In the genomic region with DNA sequence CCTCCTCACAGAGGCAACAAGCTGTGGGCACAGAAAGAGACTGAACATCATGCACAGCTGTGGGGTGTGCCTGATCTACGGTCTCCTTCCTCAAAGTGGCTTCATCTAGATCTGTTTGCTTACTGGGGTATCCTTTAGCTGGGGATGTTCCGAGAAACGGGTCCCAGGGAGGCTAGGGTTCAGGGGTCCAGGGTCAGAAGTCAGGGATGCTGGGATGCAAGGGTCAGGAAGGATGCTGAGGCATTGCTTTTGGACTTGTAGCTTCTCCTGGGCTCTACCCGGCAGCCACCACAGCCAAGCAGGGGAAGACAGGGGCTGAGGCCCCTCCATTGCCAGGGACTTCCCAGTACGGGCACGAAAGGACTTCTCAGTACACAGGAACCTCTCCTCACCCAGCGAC, we compare ENCODE assay signal across 37 cellular contexts. TPM values are rescaled to one million over a fixed set of nuclear protein-coding genes. Genes with fewer than 3 reads are reported as not detected.
"Had no signal": no experiment of that assay in that cellular context is flagged by ENCODE, and none has a peak within 500 bp of the region (broad histone marks: within the 10 kb centered on the region; RNA-seq: fewer than 3 reads in every experiment).

No MANE protein-coding gene starts in this region.

- H3K9me3 ChIP-seq: adrenal gland, breast epithelium, esophagus muscularis mucosa, gastrocnemius medialis had no signal

- H3K36me3 ChIP-seq: adrenal gland, breast epithelium, gastrocnemius medialis, WERI-Rb-1 had no signal

- H3K4me3 Mint-ChIP-seq: activated B cell treated with CpG ODN at 0.5 μM for 24 hours; activated CD8-positive, alpha-beta memory T cell treated with anti-CD3 and anti-CD28 coated beads, Interleukin-2, amount 10 ng/mL, durations not matched to agents 7 days and 5 days; activated CD8-positive, alpha-beta T cell treated with anti-CD3 and anti-CD28 coated beads, Interleukin-2, amount 10 ng/mL, durations not matched to agents 7 days and 5 days; activated naive CD4-positive, alpha-beta T cell treated with anti-CD3 and anti-CD28 coated beads for 36 hours; activated naive CD4-positive, alpha-beta T cell treated with anti-CD3 and anti-CD28 coated beads, Interleukin-2, amount 50 U/mL, for 24 hours; activated naive CD8-positive, alpha-beta T cell treated with anti-CD3 and anti-CD28 coated beads for 36 hours; activated naive CD8-positive, alpha-beta T cell treated with anti-CD3 and anti-CD28 coated beads, Interleukin-2, amount 50 U/mL, for 24 hours; activated T-helper 1 cell treated with anti-CD3 and anti-CD28 coated beads, Interleukin-12 subunit alpha, Interleukin-12 subunit beta, Interleukin-2, Interleukin-4 antibody, amounts not matched to agents 30 ng/mL and 10 ng/mL and 1 ng/mL, durations not matched to agents 14 hours and 24 hours and 36 hours; brain; effector memory CD8-positive, alpha-beta T cell; T-helper 17 cell; T-helper 2 cell treated with Interferon-gamma antibody and Interleukin-4, amounts not matched to agents 5 μg/mL and 100 μg/mL, for 36 hours had no signal

- H3K27ac ChIP-seq: adrenal gland, esophagus muscularis mucosa, foreskin keratinocyte, WERI-Rb-1 had no signal

- H3K4me1 Mint-ChIP-seq: activated B cell treated with CpG ODN at 0.5 μM for 24 hours; activated CD8-positive, alpha-beta memory T cell treated with anti-CD3 and anti-CD28 coated beads, Interleukin-2, amount 10 ng/mL, durations not matched to agents 7 days and 5 days; activated naive CD4-positive, alpha-beta T cell treated with anti-CD3 and anti-CD28 coated beads, Interleukin-2, amount 50 U/mL, for 24 hours; activated naive CD8-positive, alpha-beta T cell treated with anti-CD3 and anti-CD28 coated beads for 36 hours; activated naive CD8-positive, alpha-beta T cell treated with anti-CD3 and anti-CD28 coated beads, Interleukin-2, amount 50 U/mL, for 24 hours had no signal

- H3K4me3 ChIP-seq: adrenal gland, breast epithelium, esophagus muscularis mucosa, gastrocnemius medialis had no signal

- DNase-seq: activated B cell treated with CpG ODN at 0.5 μM for 24 hours; activated CD4-positive, alpha-beta T cell treated with anti-CD3 and anti-CD28 coated beads for 48 hours; activated CD4-positive, alpha-beta T cell treated with anti-CD3 and anti-CD28 coated beads, Interleukin-2, amount 50 U/mL, for 1 hour; activated CD4-positive, alpha-beta T cell treated with anti-CD3 and anti-CD28 coated beads, Interleukin-2, amount 50 U/mL, for 48 hours; activated CD8-positive, alpha-beta memory T cell treated with anti-CD3 and anti-CD28 coated beads, Interleukin-2, amount 10 ng/mL, durations not matched to agents 7 days and 5 days; activated CD8-positive, alpha-beta memory T cell treated with anti-CD3 and anti-CD28 coated beads, Interleukin-2, amount 50 U/mL, for 4 hours; activated CD8-positive, alpha-beta T cell treated with anti-CD3 and anti-CD28 coated beads, Interleukin-2, amount 10 ng/mL, durations not matched to agents 7 days and 5 days; activated effector memory CD4-positive, alpha-beta T cell treated with anti-CD3 and anti-CD28 coated beads, Interleukin-2, amount 50 U/mL, for 16 hours; activated naive CD4-positive, alpha-beta T cell treated with anti-CD3 and anti-CD28 coated beads for 36 hours; activated naive CD8-positive, alpha-beta T cell treated with anti-CD3 and anti-CD28 coated beads for 36 hours; activated naive CD8-positive, alpha-beta T cell treated with anti-CD3 and anti-CD28 coated beads, Interleukin-2, amount 50 U/mL, for 24 hours; activated T-cell treated with anti-CD3 and anti-CD28 coated beads, Interleukin-2, amount 50 U/mL, for 1 hour; activated T-cell treated with anti-CD3 and anti-CD28 coated beads, Interleukin-2, amount 50 U/mL, for 48 hours; adrenal gland; amygdala; cortex of kidney; dermis blood vessel endothelial cell; effector CD4-positive, alpha-beta T cell; effector memory CD8-positive, alpha-beta T cell; erythroblast; foreskin keratinocyte; gastrocnemius medialis; T-helper 1 cell; T-helper 17 cell; T1000; WERI-Rb-1 had no signal

- H3K27ac Mint-ChIP-seq: activated B cell treated with CpG ODN at 0.5 μM for 24 hours; activated CD8-positive, alpha-beta memory T cell treated with anti-CD3 and anti-CD28 coated beads, Interleukin-2, amount 10 ng/mL, durations not matched to agents 7 days and 5 days; activated CD8-positive, alpha-beta T cell treated with anti-CD3 and anti-CD28 coated beads, Interleukin-2, amount 10 ng/mL, durations not matched to agents 7 days and 5 days; activated naive CD4-positive, alpha-beta T cell treated with anti-CD3 and anti-CD28 coated beads for 36 hours; activated naive CD4-positive, alpha-beta T cell treated with anti-CD3 and anti-CD28 coated beads, Interleukin-2, amount 50 U/mL, for 24 hours; activated naive CD8-positive, alpha-beta T cell treated with anti-CD3 and anti-CD28 coated beads for 36 hours; activated naive CD8-positive, alpha-beta T cell treated with anti-CD3 and anti-CD28 coated beads, Interleukin-2, amount 50 U/mL, for 24 hours; activated T-helper 1 cell treated with anti-CD3 and anti-CD28 coated beads, Interleukin-12 subunit alpha, Interleukin-12 subunit beta, Interleukin-2, Interleukin-4 antibody, amounts not matched to agents 30 ng/mL and 10 ng/mL and 1 ng/mL, durations not matched to agents 14 hours and 24 hours and 36 hours; activated T-helper 2 cell treated with anti-CD3 and anti-CD28 coated beads, Interferon-gamma antibody, Interleukin-2, Interleukin-4, amounts not matched to agents 10 μg/mL and 5 μg/mL and 100 μg/mL, durations not matched to agents 14 hours and 24 hours and 36 hours; brain; effector memory CD8-positive, alpha-beta T cell; T-helper 17 cell; T-helper 2 cell treated with Interferon-gamma antibody and Interleukin-4, amounts not matched to agents 5 μg/mL and 100 μg/mL, for 36 hours had no signal

- H3K27me3 ChIP-seq: breast epithelium had no signal

- FAIRE-seq: colon had no signal

- H3K4me1 ChIP-seq: adrenal gland, breast epithelium, foreskin keratinocyte had no signal

- H3K9me3 Mint-ChIP-seq: activated B cell treated with CpG ODN at 0.5 μM for 24 hours; activated naive CD4-positive, alpha-beta T cell treated with anti-CD3 and anti-CD28 coated beads for 36 hours; activated naive CD4-positive, alpha-beta T cell treated with anti-CD3 and anti-CD28 coated beads, Interleukin-2, amount 50 U/mL, for 24 hours; activated naive CD8-positive, alpha-beta T cell treated with anti-CD3 and anti-CD28 coated beads for 36 hours; activated naive CD8-positive, alpha-beta T cell treated with anti-CD3 and anti-CD28 coated beads, Interleukin-2, amount 50 U/mL, for 24 hours; activated T-helper 1 cell treated with anti-CD3 and anti-CD28 coated beads, Interleukin-12 subunit alpha, Interleukin-12 subunit beta, Interleukin-2, Interleukin-4 antibody, amounts not matched to agents 30 ng/mL and 10 ng/mL and 1 ng/mL, durations not matched to agents 14 hours and 24 hours and 36 hours; activated T-helper 2 cell treated with anti-CD3 and anti-CD28 coated beads, Interferon-gamma antibody, Interleukin-2, Interleukin-4, amounts not matched to agents 10 μg/mL and 5 μg/mL and 100 μg/mL, durations not matched to agents 14 hours and 24 hours and 36 hours; effector memory CD8-positive, alpha-beta T cell; T-helper 2 cell treated with Interferon-gamma antibody and Interleukin-4, amounts not matched to agents 5 μg/mL and 100 μg/mL, for 36 hours had no signal

- ATAC-seq: activated CD4-positive, CD25-positive, alpha-beta regulatory T cell treated with anti-CD3 and anti-CD28 coated beads, Interleukin-2, amount 50 U/mL, for 24 hours; activated CD8-positive, alpha-beta memory T cell treated with anti-CD3 and anti-CD28 coated beads, Interleukin-2, amount 10 ng/mL, durations not matched to agents 7 days and 5 days; activated CD8-positive, alpha-beta T cell treated with anti-CD3 and anti-CD28 coated beads, Interleukin-2, amount 10 ng/mL, durations not matched to agents 7 days and 5 days; activated naive CD8-positive, alpha-beta T cell treated with anti-CD3 and anti-CD28 coated beads, Interleukin-2, amount 50 U/mL, for 24 hours; effector memory CD8-positive, alpha-beta T cell; foreskin keratinocyte; T-helper 17 cell had no signal

- H3K36me3 Mint-ChIP-seq: activated CD8-positive, alpha-beta memory T cell treated with anti-CD3 and anti-CD28 coated beads, Interleukin-2, amount 10 ng/mL, durations not matched to agents 7 days and 5 days; activated naive CD4-positive, alpha-beta T cell treated with anti-CD3 and anti-CD28 coated beads, Interleukin-2, amount 50 U/mL, for 24 hours; activated naive CD8-positive, alpha-beta T cell treated with anti-CD3 and anti-CD28 coated beads for 36 hours; brain had no signal

RNA-seq across cellular contexts. Expression of a gene that starts 6.6 kb away (rescaled TPM):
- total RNA-seq: activated B cell treated with CpG ODN at 0.5 μM for 24 hours; activated CD8-positive, alpha-beta memory T cell treated with anti-CD3 and anti-CD28 coated beads for 36 hours; activated CD8-positive, alpha-beta memory T cell treated with anti-CD3 and anti-CD28 coated beads, Interleukin-2, amount 10 ng/mL, durations not matched to agents 7 days and 5 days; activated CD8-positive, alpha-beta T cell treated with anti-CD3 and anti-CD28 coated beads, Interleukin-2, amount 10 ng/mL, durations not matched to agents 7 days and 5 days; activated naive CD4-positive, alpha-beta T cell treated with anti-CD3 and anti-CD28 coated beads for 36 hours; activated naive CD8-positive, alpha-beta T cell treated with anti-CD3 and anti-CD28 coated beads for 36 hours; activated T-helper 1 cell treated with anti-CD3 and anti-CD28 coated beads, Interleukin-12 subunit alpha, Interleukin-12 subunit beta, Interleukin-2, Interleukin-4 antibody, amounts not matched to agents 30 ng/mL and 10 ng/mL and 1 ng/mL, durations not matched to agents 14 hours and 24 hours and 36 hours; activated T-helper 2 cell treated with anti-CD3 and anti-CD28 coated beads, Interferon-gamma antibody, Interleukin-2, Interleukin-4, amounts not matched to agents 10 μg/mL and 5 μg/mL and 100 μg/mL, durations not matched to agents 14 hours and 24 hours and 36 hours; chondrocyte; foreskin keratinocyte; T-helper 17 cell had no signal
- polyA plus RNA-seq: foreskin keratinocyte had no signal

RNA-seq across cellular contexts. Expression of a gene that starts 20.6 kb away (rescaled TPM):
- total RNA-seq: activated B cell treated with CpG ODN at 0.5 μM for 24 hours; activated CD8-positive, alpha-beta memory T cell treated with anti-CD3 and anti-CD28 coated beads, Interleukin-2, amount 10 ng/mL, durations not matched to agents 7 days and 5 days; activated CD8-positive, alpha-beta T cell treated with anti-CD3 and anti-CD28 coated beads, Interleukin-2, amount 10 ng/mL, durations not matched to agents 7 days and 5 days had no signal

RNA-seq across cellular contexts. Expression of a gene that starts 53.8 kb away (rescaled TPM):
- total RNA-seq: activated B cell treated with CpG ODN at 0.5 μM for 24 hours had no signal
